In genomic region chr19:38685666-38686529, GRCh38 we compare ENCODE assay signal across 8 cellular contexts. TPM values are rescaled to one million over a fixed set of nuclear protein-coding genes. Genes with fewer than 3 reads are reported as not detected.
DNase-seq lines count a peak whose midpoint lies in the region; ATAC-seq and TF ChIP-seq lines count a peak whose summit lies in the region.

No MANE protein-coding gene starts in this region.

- CTCF ChIA-PET in A673 (lab: Charles Lee), result no interaction called here
- CTCF ChIA-PET in PC-9 (lab: Charles Lee), result interaction anchor here (0.6 to 1.1 kb wide), 3 partner anchors 14 to 33 kb away, joined by 3 to 4 read pairs (median 4); no protein-coding TSS in a partner anchor

- BruUV-seq in A673 (replicated peaks; lab: Mats Ljungman, UMichigan) (no TSS peak), PC-9 (replicated peaks; lab: Mats Ljungman, UMichigan) (TSS peak; percentile 1)

- DNase-seq in A673 (ENCODE audit: low spot score), result peak; percentile 63
- DNase-seq in PC-9, result peak; percentile 33 to 80
- peak; percentile 67 for DNase-seq in dedifferentiated amniotic fluid mesenchymal stem cell (ENCODE audit: extremely low spot score)
- DNase-seq in stimulated activated naive CD4-positive, alpha-beta T cell treated with Interleukin-2 at 50 U/mL for 16 hours (lab: John Stamatoyannopoulos, UW), result no peak
- DNase-seq in activated CD4-positive, alpha-beta T cell treated with anti-CD3 and anti-CD28 coated beads for 48 hours, result no peak
- DNase-seq in GM19240 (ENCODE audit: insufficient read length, low spot score), result no peak

- peak overlapping the region; percentile 80 for H3K4me2 ChIP-seq in PC-9

- no peaks in the 10 kb centered on the region for H3K27me3 ChIP-seq in A673 (replicated peaks; ENCODE audit: insufficient read depth, low read depth, low read length, poor library complexity)
- H3K27me3 ChIP-seq in PC-9 (ENCODE audit: insufficient read depth, low read depth), result no peaks in the 10 kb centered on the region
- no peaks in the 10 kb centered on the region for H3K27me3 ChIP-seq in muscle layer of duodenum (ENCODE audit: low read depth, low read length)

- no peak overlapping the region for H2AFZ ChIP-seq in PC-9

- H3K9me3 ChIP-seq in A673 (ENCODE audit: low read depth, low read length, poor library complexity, severe bottlenecking) (no peaks in the 10 kb centered on the region), PC-9 (ENCODE audit: insufficient read depth, low read depth) (no peaks in the 10 kb centered on the region), muscle layer of duodenum (ENCODE audit: control insufficient read depth in 1 of 2, low read length in 2 of 2) (no peaks in the 10 kb centered on the region)

- H3K4me3 ChIP-seq in A673 (ENCODE audit: low read depth, low read length, poor library complexity, severe bottlenecking) (no peak overlapping the region), PC-9 (peak overlapping the region; percentile 6; the same call in 1 of the 2 replicates), muscle layer of duodenum (ENCODE audit: low read depth in 1 of 2, low read length in 2 of 2) (no peak overlapping the region)

- peaks cover 37% of the 10 kb centered on the region for H3K4me1 ChIP-seq in A673 (ENCODE audit: insufficient read depth, low read length, poor library complexity, severe bottlenecking)
- peaks cover 96% of the 10 kb centered on the region for H3K4me1 ChIP-seq in PC-9 (replicated peaks; ENCODE audit: insufficient read depth)
- H3K4me1 ChIP-seq in muscle layer of duodenum (ENCODE audit: control insufficient read depth in 1 of 2, insufficient read depth in 2 of 2, low read length in 2 of 2), result peaks cover 41 to 50% of the 10 kb centered on the region in 2 donors

- peak overlapping the region; percentile 84 for H3K27ac ChIP-seq in A673 (ENCODE audit: low read depth, low read length, poor library complexity, severe bottlenecking)
- H3K27ac ChIP-seq in PC-9, result peak overlapping the region; percentile 100
- H3K27ac ChIP-seq in muscle layer of duodenum (ENCODE audit: low read length), result peak overlapping the region; percentile 94

- H3K9me2 ChIP-seq in PC-9 (ENCODE audit: insufficient read depth), result no peaks in the 10 kb centered on the region

- no peaks in the 10 kb centered on the region for H4K20me1 ChIP-seq in PC-9 (ENCODE audit: insufficient read depth)

- peaks cover 93% of the 10 kb centered on the region for H3F3A ChIP-seq in PC-9 (ENCODE audit: insufficient read depth, low read depth)

- TF ChIP-seq CTCF in A673 (conservative IDR thresholded peaks at IDR 0.05; ENCODE audit: low read depth, low read length) (peak; percentile 48; the same call in 1 of the 2 replicates), PC-9 (conservative IDR thresholded peaks at IDR 0.05) (peak; percentile 48)

- no peaks in the 10 kb centered on the region for H3K36me3 ChIP-seq in A673 (ENCODE audit: insufficient read depth, low read length, poor library complexity, severe bottlenecking)
- peaks cover 35% of the 10 kb centered on the region for H3K36me3 ChIP-seq in PC-9 (ENCODE audit: low read depth)
- H3K36me3 ChIP-seq in muscle layer of duodenum (ENCODE audit: control insufficient read depth in 1 of 2, insufficient read depth in 2 of 2, low read length in 2 of 2), result peaks cover 6 to 28% of the 10 kb centered on the region in 2 donors

- intact Hi-C loops in A673 (cut with micrococcal nuclease; ENCODE audit: unreplicated experiment) (no loop called here), PC-9 (cut with micrococcal nuclease; ENCODE audit: unreplicated experiment) (no loop called here)

- POLR2A ChIA-PET in A673 (lab: Charles Lee; ENCODE audit: low non-redundant PET) (no interaction called here), PC-9 (lab: Charles Lee; ENCODE audit: unreplicated experiment) (interaction anchor here (0.5 to 1.2 kb wide), 7 partner anchors 20 to 214 kb away, joined by 3 to 29 read pairs (median 12); partner anchors contain the start of gene NFKBIB)

- H3K79me2 ChIP-seq in PC-9 (ENCODE audit: low read depth), result peaks cover 84% of the 10 kb centered on the region

- ATAC-seq in GM18868 (IDR thresholded peaks at IDR 0.05; ENCODE audit: unreplicated experiment), result peak; percentile 19

RNA-seq across cellular contexts. Expression of gene ACTN4, which starts 38.4 kb away (rescaled TPM):
- total RNA-seq in A673 (2021), result 370 and 397 TPM in 2 replicates
- total RNA-seq in PC-9 (2021), result 1,066 and 1,233 TPM in 2 replicates

RNA-seq across cellular contexts. Expression of gene CAPN12, which starts 58.4 kb away (rescaled TPM):
- total RNA-seq in A673 (2021) (0.69 and 0.96 TPM in 2 replicates), PC-9 (2021) (38.4 and 43.9 TPM in 2 replicates)

Comparison
In these comparisons a context has a peak if more than half of its experiments do, and no peak if none do; other contexts are left out.
1. DNase-seq: peak in A673 (single experiment), PC-9 (2 of 2) and dedifferentiated amniotic fluid mesenchymal stem cell (single experiment); none in stimulated activated naive CD4-positive, alpha-beta T cell treated with Interleukin-2 at 50 U/mL for 16 hours (single experiment), activated CD4-positive, alpha-beta T cell treated with anti-CD3 and anti-CD28 coated beads for 48 hours (single experiment) and GM19240 (single experiment).
2. RNA of gene CAPN12, which starts 58.4 kb away (total RNA-seq): 38.4 to 43.9 TPM in PC-9; 0.69 to 0.96 TPM in A673; every median in the first group is over 10 times any median in the second.
3. Peak in every context shown above with its lines, with median percentiles within 50 percentile points of each other: H3K27ac ChIP-seq.